ENCODE assay signal across 1 cellular context in the genomic region with DNA sequence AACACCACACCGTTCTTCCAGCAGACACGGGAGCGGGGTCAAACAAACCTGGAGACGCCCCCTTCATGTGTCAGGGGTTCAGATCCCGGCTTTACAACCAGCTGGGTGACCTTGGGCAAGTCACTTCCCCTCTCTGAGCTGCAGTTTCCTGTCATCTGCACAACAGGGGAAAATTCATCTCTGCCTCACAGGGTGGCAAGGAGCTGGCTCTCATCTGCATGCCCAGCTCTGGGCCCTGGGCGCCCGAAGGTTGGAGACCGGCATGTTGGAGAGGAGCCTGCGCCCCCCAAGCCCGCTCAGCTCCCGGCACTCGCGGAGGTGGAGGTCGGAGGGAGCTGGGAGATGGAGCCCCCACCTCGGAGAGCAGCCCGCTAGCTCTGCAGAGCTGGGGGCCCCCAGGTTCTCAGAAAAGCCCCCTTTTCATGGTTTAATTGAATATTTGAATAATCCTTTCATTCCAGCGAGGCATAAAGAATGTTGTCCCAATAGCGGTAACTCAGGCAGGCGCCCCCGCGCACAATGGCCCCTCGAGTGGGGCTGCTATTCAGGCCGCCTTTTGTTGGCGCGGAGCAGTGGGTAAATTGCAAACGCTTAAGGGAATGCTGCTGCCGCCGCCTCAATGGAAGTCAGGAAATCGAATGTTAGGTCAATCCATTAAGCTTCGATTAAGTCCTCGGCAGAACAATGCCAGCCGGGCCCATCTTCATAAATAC.
A peak's percentile ranks its signal among the peaks of the same experiment; 100 is the strongest.
TF ChIP-seq lines count a peak whose summit lies in the region.

No MANE protein-coding gene starts in this region.

TF ChIP-seq in H1, 55 proteins besides CTCF, POLR2A, EP300 and RAD21:
- TF ChIP-seq MAFK (IDR thresholded peaks at IDR 0.05; ENCODE audit: low read depth, low read length) (no peak), KDM1A (IDR thresholded peaks at IDR 0.05; ENCODE audit: borderline replicate concordance, low read length) (peak; percentile 76; the same call in 1 of the 2 replicates)
TF ChIP-seq in H1: peak in this region for 1.
